Comparison of ENCODE assay signal across 20 cellular contexts in the genomic region with DNA sequence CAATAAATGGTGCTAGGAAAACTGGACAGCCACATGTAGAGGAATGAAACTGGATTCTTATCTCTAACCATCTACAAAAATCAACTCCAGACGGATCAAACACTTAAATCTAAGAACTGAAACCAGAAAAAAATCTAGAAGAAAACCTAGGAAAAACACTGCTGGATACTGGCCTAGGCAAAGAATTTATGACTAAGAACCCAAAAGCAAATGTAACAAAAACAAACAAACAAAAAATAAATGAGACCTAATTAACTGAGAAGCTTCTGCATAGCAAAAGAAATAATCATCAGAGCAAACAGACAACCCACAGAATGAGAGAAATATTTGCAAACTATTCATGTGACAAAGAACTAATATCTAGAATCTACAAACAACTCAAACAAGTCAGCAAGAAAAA.
DNase-seq lines count a peak whose midpoint lies in the region; ATAC-seq and TF ChIP-seq lines count a peak whose summit lies in the region.
"Had no signal": no experiment of that assay in that cellular context is flagged by ENCODE, and none has a peak within 500 bp of the region (broad histone marks: within the 10 kb centered on the region; RNA-seq: fewer than 3 reads in every experiment).

No MANE protein-coding gene starts in this region.

- TF ChIP-seq CTCF in osteocyte (IDR thresholded peaks at IDR 0.05), result no peak
- no peak for TF ChIP-seq CTCF in natural killer cell (IDR thresholded peaks at IDR 0.05)

- H3K27ac Mint-ChIP-seq in osteocyte (ENCODE audit: unreplicated experiment) (peak overlapping the region; percentile 2), natural killer cell (no peak overlapping the region)
- H3K27ac Mint-ChIP-seq: GM23338 had no signal

- ATAC-seq in natural killer cell, result no peak
- ATAC-seq: GM23338, HCT116, Right ventricle myocardium inferior had no signal

- DNase-seq in EH (ENCODE audit: low read depth), result peak; percentile 87
- peak; percentile 52 for DNase-seq in M059J (ENCODE audit: low read depth)
- peak; percentile 31 for DNase-seq in dedifferentiated amniotic fluid mesenchymal stem cell (ENCODE audit: extremely low spot score)
- DNase-seq in osteocyte (ENCODE audit: extremely low spot score, unreplicated experiment), result no peak
- DNase-seq in NCI-H146 treated with DMSO at 0.1 percent for 48 hours (lab: John Stamatoyannopoulos, UW; ENCODE audit: unreplicated experiment), result no peak
- no peak for DNase-seq in Ammon's horn (ENCODE audit: low spot score)
- no peak for DNase-seq in natural killer cell
- DNase-seq: AML-193, COR-L47, DMS 273 treated with DMSO at 0.1 percent for 48 hours, DND-41, KG1, NCI-H1048, NCI-H1436, NCI-H2081, Peyer's patch, SW 1271 had no signal

- H3K9me3 Mint-ChIP-seq in osteocyte (ENCODE audit: unreplicated experiment), result peaks cover 15% of the 10 kb centered on the region
- H3K9me3 Mint-ChIP-seq in natural killer cell, result no peaks in the 10 kb centered on the region
- H3K9me3 Mint-ChIP-seq: GM23338 had no signal

- H3K4me1 Mint-ChIP-seq in osteocyte (ENCODE audit: unreplicated experiment) (peaks cover 59% of the 10 kb centered on the region), natural killer cell (no peaks in the 10 kb centered on the region)

- H3K4me3 Mint-ChIP-seq in osteocyte (ENCODE audit: unreplicated experiment), result no peak overlapping the region
- no peak overlapping the region for H3K4me3 Mint-ChIP-seq in natural killer cell
- H3K4me3 Mint-ChIP-seq: GM23338 had no signal

- no peaks in the 10 kb centered on the region for H3K27me3 Mint-ChIP-seq in osteocyte (ENCODE audit: unreplicated experiment)
- peaks cover 0 to 12% of the 10 kb centered on the region in 2 donors for H3K27me3 Mint-ChIP-seq in natural killer cell (ENCODE audit: low read depth in 2 of 2)

- intact Hi-C loops in natural killer cell (cut with micrococcal nuclease), result no loop called here

- H3K36me3 Mint-ChIP-seq in osteocyte (ENCODE audit: unreplicated experiment) (peaks cover 24% of the 10 kb centered on the region), natural killer cell (no peaks in the 10 kb centered on the region)

Comparison
In these comparisons a context has a peak if more than half of its experiments do, and no peak if none do; other contexts are left out.
1. DNase-seq: peak in EH (single experiment), M059J (single experiment) and dedifferentiated amniotic fluid mesenchymal stem cell (single experiment); none in osteocyte (single experiment), NCI-H146 treated with DMSO at 0.1 percent for 48 hours (single experiment), Ammon's horn (single experiment) and natural killer cell (single experiment).